1 cellular context compared by ENCODE assay signal in the genomic region with DNA sequence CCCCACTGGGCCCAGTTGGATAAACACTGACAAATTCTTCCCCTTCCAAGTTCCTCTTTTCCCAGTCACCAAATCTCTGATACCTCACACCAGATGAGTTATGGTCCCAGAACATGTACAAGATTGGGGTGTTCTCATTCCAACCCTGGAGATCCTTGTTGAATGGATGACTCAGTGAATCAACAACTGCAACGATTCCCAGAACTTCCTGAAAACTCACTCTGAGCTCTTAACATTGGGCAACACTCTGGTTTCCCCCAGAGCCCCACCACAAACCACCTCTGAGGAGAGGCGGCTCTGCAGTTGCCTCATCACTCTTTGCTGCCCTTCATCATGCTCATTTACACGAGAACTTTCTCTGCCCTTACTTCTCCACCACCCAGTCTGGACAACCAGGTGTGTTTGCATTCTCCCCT.
TF ChIP-seq lines count a peak whose summit lies in the region.

No MANE protein-coding gene starts in this region.

TF ChIP-seq in HepG2, 621 proteins besides CTCF, POLR2A, EP300 and RAD21 (continued from another document and continues in another):
- TF ChIP-seq, protein P1, sequence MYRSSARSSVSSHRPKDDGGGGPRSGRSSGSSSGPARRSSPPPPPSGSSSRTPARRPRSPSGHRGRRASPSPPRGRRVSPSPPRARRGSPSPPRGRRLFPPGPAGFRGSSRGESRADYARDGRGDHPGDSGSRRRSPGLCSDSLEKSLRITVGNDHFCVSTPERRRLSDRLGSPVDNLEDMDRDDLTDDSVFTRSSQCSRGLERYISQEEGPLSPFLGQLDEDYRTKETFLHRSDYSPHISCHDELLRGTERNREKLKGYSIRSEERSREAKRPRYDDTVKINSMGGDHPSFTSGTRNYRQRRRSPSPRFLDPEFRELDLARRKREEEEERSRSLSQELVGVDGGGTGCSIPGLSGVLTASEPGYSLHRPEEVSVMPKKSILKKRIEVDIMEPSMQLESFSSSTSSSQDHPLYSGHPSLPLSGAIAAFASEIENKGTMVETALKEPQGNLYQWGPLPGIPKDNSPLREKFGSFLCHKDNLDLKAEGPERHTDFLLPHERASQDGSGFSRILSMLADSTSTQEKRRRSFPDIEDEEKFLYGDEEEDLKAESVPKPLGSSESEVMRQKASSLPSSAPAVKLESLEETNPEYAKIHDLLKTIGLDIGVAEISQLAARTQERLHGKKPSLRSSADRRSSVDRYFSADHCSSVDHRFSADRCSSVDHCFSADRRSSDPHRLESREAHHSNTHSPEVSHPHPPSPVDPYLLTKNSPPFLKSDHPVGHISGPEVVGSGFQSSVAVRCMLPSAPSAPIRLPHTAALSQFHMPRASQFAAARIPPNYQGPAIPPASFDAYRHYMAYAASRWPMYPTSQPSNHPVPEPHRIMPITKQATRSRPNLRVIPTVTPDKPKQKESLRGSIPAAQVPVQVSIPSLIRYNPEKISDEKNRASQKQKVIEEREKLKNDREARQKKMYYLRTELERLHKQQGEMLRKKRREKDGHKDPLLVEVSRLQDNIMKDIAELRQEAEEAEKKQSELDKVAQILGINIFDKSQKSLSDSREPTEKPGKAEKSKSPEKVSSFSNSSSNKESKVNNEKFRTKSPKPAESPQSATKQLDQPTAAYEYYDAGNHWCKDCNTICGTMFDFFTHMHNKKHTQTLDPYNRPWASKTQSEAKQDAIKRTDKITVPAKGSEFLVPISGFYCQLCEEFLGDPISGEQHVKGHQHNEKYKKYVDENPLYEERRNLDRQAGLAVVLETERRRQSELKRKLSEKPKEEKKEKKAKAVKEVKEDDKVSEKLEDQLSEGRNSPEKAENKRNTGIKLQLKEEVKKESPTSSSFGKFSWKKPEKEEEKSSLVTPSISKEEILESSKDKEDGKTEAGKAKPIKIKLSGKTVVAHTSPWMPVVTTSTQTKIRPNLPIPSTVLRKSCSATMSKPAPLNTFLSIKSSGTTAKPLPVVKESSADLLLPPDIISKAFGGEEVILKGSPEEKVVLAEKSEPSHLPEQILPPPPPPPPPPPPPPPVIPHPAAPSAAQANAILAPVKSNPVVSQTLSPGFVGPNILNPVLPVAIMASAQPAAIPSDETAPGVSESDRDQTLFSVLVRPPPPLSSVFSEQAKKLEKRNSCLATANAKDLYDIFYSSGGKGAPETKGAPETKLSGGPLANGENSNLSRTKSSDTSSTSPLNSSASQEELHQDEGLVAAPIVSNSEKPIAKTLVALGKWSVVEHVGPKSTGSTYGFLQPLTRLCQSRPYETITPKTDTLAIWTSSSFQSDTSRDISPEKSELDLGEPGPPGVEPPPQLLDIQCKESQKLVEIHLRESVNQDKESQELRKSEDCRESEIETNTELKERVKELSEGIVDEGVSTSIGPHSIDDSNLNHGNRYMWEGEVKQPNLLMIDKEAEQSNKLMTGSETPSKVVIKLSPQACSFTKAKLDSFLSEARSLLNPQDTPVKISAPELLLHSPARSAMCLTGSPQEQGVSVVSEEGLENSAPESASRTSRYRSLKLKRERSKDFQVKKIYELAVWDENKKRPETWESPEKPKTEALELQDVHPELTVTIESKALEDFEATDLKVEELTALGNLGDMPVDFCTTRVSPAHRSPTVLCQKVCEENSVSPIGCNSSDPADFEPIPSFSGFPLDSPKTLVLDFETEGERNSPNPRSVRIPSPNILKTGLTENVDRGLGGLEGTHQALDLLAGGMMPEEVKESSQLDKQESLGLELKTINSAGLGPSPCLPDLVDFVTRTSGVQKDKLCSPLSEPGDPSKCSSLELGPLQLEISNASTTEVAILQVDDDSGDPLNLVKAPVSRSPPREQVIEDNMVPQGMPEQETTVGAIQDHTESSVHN (CRISPR knock-in tag; IDR thresholded peaks at IDR 0.05) = no peak
- TF ChIP-seq, protein P2, sequence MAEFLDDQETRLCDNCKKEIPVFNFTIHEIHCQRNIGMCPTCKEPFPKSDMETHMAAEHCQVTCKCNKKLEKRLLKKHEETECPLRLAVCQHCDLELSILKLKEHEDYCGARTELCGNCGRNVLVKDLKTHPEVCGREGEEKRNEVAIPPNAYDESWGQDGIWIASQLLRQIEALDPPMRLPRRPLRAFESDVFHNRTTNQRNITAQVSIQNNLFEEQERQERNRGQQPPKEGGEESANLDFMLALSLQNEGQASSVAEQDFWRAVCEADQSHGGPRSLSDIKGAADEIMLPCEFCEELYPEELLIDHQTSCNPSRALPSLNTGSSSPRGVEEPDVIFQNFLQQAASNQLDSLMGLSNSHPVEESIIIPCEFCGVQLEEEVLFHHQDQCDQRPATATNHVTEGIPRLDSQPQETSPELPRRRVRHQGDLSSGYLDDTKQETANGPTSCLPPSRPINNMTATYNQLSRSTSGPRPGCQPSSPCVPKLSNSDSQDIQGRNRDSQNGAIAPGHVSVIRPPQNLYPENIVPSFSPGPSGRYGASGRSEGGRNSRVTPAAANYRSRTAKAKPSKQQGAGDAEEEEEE (CRISPR knock-in tag; IDR thresholded peaks at IDR 0.05; ENCODE audit: borderline replicate concordance) = no peak
- TF ChIP-seq ZBTB7B (CRISPR knock-in tag; IDR thresholded peaks at IDR 0.05) (no peak), ZNF746 (CRISPR knock-in tag; IDR thresholded peaks at IDR 0.05) (no peak), ZNF737 (CRISPR knock-in tag; IDR thresholded peaks at IDR 0.05; ENCODE audit: borderline replicate concordance) (no peak), TGIF2 (CRISPR knock-in tag; IDR thresholded peaks at IDR 0.05) (no peak), HMGA1 (CRISPR knock-in tag; conservative IDR thresholded peaks at IDR 0.05) (no peak), ZNF431 (CRISPR knock-in tag; IDR thresholded peaks at IDR 0.05; ENCODE audit: borderline replicate concordance, low read depth) (no peak), ZNF264 (CRISPR knock-in tag; IDR thresholded peaks at IDR 0.05) (no peak), ZNF749 (CRISPR knock-in tag; IDR thresholded peaks at IDR 0.05; ENCODE audit: borderline replicate concordance) (no peak), NRL (CRISPR knock-in tag; IDR thresholded peaks at IDR 0.05; ENCODE audit: borderline replicate concordance) (no peak), FIP1L1 (IDR thresholded peaks at IDR 0.05; ENCODE audit: borderline replicate concordance, insufficient read depth, low read depth, low read length) (no peak), AKAP8 (CRISPR knock-in tag; IDR thresholded peaks at IDR 0.05) (no peak), ZNF850 (CRISPR knock-in tag; conservative IDR thresholded peaks at IDR 0.05) (no peak), NFYB (CRISPR knock-in tag; IDR thresholded peaks at IDR 0.05) (no peak), ZNF138 (CRISPR knock-in tag; IDR thresholded peaks at IDR 0.05; ENCODE audit: low read depth) (no peak), SMAD1 (CRISPR knock-in tag; IDR thresholded peaks at IDR 0.05; ENCODE audit: borderline replicate concordance, low read depth) (no peak), TCF7 (IDR thresholded peaks at IDR 0.05; ENCODE audit: low read depth) (0 out of 2 replicates have a peak, but pooled peaks have one; percentile 6), SIX1 (CRISPR knock-in tag; IDR thresholded peaks at IDR 0.05; ENCODE audit: borderline replicate concordance) (no peak), CEBPG (CRISPR knock-in tag; IDR thresholded peaks at IDR 0.05) (peak; percentile 78), ZNF572 (CRISPR knock-in tag; IDR thresholded peaks at IDR 0.05) (no peak), ZNF558 (CRISPR knock-in tag; IDR thresholded peaks at IDR 0.05; ENCODE audit: borderline replicate concordance) (no peak), DNMT1 (CRISPR knock-in tag; IDR thresholded peaks at IDR 0.05) (no peak), ZNF629 (CRISPR knock-in tag; conservative IDR thresholded peaks at IDR 0.05) (no peak), MAZ (IDR thresholded peaks at IDR 0.05; ENCODE audit: borderline replicate concordance, low read depth, low read length) (no peak), MAZ (CRISPR knock-in tag; IDR thresholded peaks at IDR 0.05; ENCODE audit: low read depth) (no peak), ISX (CRISPR knock-in tag; conservative IDR thresholded peaks at IDR 0.05) (no peak), IKZF1 (IDR thresholded peaks at IDR 0.05) (no peak), PHF8 (CRISPR knock-in tag; IDR thresholded peaks at IDR 0.05) (no peak), ELF3 (CRISPR knock-in tag; IDR thresholded peaks at IDR 0.05) (peak; percentile 85), PITX1 (CRISPR knock-in tag; IDR thresholded peaks at IDR 0.05) (no peak)
- TF ChIP-seq, protein P3, sequence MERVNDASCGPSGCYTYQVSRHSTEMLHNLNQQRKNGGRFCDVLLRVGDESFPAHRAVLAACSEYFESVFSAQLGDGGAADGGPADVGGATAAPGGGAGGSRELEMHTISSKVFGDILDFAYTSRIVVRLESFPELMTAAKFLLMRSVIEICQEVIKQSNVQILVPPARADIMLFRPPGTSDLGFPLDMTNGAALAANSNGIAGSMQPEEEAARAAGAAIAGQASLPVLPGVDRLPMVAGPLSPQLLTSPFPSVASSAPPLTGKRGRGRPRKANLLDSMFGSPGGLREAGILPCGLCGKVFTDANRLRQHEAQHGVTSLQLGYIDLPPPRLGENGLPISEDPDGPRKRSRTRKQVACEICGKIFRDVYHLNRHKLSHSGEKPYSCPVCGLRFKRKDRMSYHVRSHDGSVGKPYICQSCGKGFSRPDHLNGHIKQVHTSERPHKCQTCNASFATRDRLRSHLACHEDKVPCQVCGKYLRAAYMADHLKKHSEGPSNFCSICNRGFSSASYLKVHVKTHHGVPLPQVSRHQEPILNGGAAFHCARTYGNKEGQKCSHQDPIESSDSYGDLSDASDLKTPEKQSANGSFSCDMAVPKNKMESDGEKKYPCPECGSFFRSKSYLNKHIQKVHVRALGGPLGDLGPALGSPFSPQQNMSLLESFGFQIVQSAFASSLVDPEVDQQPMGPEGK (CRISPR knock-in tag; IDR thresholded peaks at IDR 0.05) = 0 out of 2 replicates have a peak, but pooled peaks have one; percentile 16
- TF ChIP-seq, protein P4, sequence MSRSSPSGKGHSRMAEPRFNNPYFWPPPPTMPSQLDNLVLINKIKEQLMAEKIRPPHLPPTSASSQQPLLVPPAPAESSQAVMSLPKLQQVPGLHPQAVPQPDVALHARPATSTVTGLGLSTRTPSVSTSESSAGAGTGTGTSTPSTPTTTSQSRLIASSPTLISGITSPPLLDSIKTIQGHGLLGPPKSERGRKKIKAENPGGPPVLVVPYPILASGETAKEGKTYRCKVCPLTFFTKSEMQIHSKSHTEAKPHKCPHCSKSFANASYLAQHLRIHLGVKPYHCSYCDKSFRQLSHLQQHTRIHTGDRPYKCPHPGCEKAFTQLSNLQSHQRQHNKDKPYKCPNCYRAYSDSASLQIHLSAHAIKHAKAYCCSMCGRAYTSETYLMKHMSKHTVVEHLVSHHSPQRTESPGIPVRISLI (CRISPR knock-in tag; IDR thresholded peaks at IDR 0.05; ENCODE audit: borderline replicate concordance) = no peak
- TF ChIP-seq, protein P5, sequence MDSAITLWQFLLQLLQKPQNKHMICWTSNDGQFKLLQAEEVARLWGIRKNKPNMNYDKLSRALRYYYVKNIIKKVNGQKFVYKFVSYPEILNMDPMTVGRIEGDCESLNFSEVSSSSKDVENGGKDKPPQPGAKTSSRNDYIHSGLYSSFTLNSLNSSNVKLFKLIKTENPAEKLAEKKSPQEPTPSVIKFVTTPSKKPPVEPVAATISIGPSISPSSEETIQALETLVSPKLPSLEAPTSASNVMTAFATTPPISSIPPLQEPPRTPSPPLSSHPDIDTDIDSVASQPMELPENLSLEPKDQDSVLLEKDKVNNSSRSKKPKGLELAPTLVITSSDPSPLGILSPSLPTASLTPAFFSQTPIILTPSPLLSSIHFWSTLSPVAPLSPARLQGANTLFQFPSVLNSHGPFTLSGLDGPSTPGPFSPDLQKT (CRISPR knock-in tag; IDR thresholded peaks at IDR 0.05; ENCODE audit: borderline replicate concordance) = no peak
- TF ChIP-seq, protein P6, sequence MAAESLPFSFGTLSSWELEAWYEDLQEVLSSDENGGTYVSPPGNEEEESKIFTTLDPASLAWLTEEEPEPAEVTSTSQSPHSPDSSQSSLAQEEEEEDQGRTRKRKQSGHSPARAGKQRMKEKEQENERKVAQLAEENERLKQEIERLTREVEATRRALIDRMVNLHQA (CRISPR knock-in tag; IDR thresholded peaks at IDR 0.05) = no peak
- TF ChIP-seq, protein P7, sequence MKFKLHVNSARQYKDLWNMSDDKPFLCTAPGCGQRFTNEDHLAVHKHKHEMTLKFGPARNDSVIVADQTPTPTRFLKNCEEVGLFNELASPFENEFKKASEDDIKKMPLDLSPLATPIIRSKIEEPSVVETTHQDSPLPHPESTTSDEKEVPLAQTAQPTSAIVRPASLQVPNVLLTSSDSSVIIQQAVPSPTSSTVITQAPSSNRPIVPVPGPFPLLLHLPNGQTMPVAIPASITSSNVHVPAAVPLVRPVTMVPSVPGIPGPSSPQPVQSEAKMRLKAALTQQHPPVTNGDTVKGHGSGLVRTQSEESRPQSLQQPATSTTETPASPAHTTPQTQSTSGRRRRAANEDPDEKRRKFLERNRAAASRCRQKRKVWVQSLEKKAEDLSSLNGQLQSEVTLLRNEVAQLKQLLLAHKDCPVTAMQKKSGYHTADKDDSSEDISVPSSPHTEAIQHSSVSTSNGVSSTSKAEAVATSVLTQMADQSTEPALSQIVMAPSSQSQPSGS (CRISPR knock-in tag; IDR thresholded peaks at IDR 0.05) = no peak
- TF ChIP-seq, protein P8, sequence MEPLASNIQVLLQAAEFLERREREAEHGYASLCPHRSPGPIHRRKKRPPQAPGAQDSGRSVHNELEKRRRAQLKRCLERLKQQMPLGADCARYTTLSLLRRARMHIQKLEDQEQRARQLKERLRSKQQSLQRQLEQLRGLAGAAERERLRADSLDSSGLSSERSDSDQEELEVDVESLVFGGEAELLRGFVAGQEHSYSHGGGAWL (CRISPR knock-in tag; IDR thresholded peaks at IDR 0.05) = no peak
- TF ChIP-seq, protein P9, sequence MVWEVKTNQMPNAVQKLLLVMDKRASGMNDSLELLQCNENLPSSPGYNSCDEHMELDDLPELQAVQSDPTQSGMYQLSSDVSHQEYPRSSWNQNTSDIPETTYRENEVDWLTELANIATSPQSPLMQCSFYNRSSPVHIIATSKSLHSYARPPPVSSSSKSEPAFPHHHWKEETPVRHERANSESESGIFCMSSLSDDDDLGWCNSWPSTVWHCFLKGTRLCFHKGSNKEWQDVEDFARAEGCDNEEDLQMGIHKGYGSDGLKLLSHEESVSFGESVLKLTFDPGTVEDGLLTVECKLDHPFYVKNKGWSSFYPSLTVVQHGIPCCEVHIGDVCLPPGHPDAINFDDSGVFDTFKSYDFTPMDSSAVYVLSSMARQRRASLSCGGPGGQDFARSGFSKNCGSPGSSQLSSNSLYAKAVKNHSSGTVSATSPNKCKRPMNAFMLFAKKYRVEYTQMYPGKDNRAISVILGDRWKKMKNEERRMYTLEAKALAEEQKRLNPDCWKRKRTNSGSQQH (CRISPR knock-in tag; IDR thresholded peaks at IDR 0.05; ENCODE audit: low read depth) = no peak
- TF ChIP-seq, protein P10, sequence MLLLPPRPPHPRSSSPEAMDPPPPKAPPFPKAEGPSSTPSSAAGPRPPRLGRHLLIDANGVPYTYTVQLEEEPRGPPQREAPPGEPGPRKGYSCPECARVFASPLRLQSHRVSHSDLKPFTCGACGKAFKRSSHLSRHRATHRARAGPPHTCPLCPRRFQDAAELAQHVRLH (CRISPR knock-in tag; IDR thresholded peaks at IDR 0.05; ENCODE audit: borderline replicate concordance, low read depth) = no peak
- TF ChIP-seq, protein P11, sequence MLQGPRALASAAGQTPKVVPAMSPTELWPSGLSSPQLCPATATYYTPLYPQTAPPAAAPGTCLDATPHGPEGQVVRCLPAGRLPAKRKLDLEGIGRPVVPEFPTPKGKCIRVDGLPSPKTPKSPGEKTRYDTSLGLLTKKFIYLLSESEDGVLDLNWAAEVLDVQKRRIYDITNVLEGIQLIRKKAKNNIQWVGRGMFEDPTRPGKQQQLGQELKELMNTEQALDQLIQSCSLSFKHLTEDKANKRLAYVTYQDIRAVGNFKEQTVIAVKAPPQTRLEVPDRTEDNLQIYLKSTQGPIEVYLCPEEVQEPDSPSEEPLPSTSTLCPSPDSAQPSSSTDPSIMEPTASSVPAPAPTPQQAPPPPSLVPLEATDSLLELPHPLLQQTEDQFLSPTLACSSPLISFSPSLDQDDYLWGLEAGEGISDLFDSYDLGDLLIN (CRISPR knock-in tag; IDR thresholded peaks at IDR 0.05; ENCODE audit: borderline replicate concordance) = no peak
